Comparison of ENCODE assay signal across 1 cellular context in genomic region chr12:124147030-124147429, GRCh38.
A peak's percentile ranks its signal among the peaks of the same experiment; 100 is the strongest.
TF ChIP-seq lines count a peak whose summit lies in the region.

No MANE protein-coding gene starts in this region.

TF ChIP-seq in K562, 482 proteins besides CTCF, POLR2A, EP300 and RAD21 (continued from another document):
- TF ChIP-seq ZNF609 (CRISPR knock-in tag; IDR thresholded peaks at IDR 0.05; ENCODE audit: borderline replicate concordance) (no peak), RB1 (IDR thresholded peaks at IDR 0.05; ENCODE audit: low read depth) (no peak), EZH2 (IDR thresholded peaks at IDR 0.05; ENCODE audit: borderline replicate concordance, low read depth, low read length) (no peak), ZNF143 (CRISPR knock-in tag; IDR thresholded peaks at IDR 0.05) (no peak), SOX6 (IDR thresholded peaks at IDR 0.05) (no peak)
- TF ChIP-seq, protein P1, sequence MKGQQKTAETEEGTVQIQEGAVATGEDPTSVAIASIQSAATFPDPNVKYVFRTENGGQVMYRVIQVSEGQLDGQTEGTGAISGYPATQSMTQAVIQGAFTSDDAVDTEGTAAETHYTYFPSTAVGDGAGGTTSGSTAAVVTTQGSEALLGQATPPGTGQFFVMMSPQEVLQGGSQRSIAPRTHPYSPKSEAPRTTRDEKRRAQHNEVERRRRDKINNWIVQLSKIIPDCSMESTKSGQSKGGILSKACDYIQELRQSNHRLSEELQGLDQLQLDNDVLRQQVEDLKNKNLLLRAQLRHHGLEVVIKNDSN (CRISPR knock-in tag; IDR thresholded peaks at IDR 0.05), result peak; percentile 35; the same call in 1 of the 2 replicates
- TF ChIP-seq, protein P2, sequence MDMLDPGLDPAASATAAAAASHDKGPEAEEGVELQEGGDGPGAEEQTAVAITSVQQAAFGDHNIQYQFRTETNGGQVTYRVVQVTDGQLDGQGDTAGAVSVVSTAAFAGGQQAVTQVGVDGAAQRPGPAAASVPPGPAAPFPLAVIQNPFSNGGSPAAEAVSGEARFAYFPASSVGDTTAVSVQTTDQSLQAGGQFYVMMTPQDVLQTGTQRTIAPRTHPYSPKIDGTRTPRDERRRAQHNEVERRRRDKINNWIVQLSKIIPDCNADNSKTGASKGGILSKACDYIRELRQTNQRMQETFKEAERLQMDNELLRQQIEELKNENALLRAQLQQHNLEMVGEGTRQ (CRISPR knock-in tag; IDR thresholded peaks at IDR 0.05), result peak; percentile 66
